Comparison of ENCODE assay signal across 34 cellular contexts in genomic region chr7:129857313-129857712, GRCh38.
DNase-seq lines count a peak whose midpoint lies in the region; ATAC-seq, FAIRE-seq and TF ChIP-seq lines count a peak whose summit lies in the region.
"Had no signal": no experiment of that assay in that cellular context is flagged by ENCODE, and none has a peak within 500 bp of the region (broad histone marks: within the 10 kb centered on the region; RNA-seq: fewer than 3 reads in every experiment).

No MANE protein-coding gene starts in this region.

- intact Hi-C loops in right lobe of liver (cut with DNase I), result no loop called here
- intact Hi-C loops in ascending aorta (cut with DNase I), result no loop called here
- intact Hi-C loops in sciatic nerve (cut with DNase I), result no loop called here

- H3K9me3 Mint-ChIP-seq in activated CD8-positive, alpha-beta memory T cell treated with anti-CD3 and anti-CD28 coated beads, Interleukin-2, amount 10 ng/mL, durations not matched to agents 7 days and 5 days (ENCODE audit: low read depth), result no peaks in the 10 kb centered on the region
- H3K9me3 Mint-ChIP-seq: activated CD4-positive, alpha-beta T cell treated with anti-CD3 and anti-CD28 coated beads, Interleukin-2, amount 10 ng/mL, durations not matched to agents 7 days and 5 days; activated T-cell treated with anti-CD3 and anti-CD28 coated beads, Interleukin-2, amount 50 U/mL, for 72 hours; brain; naive thymus-derived CD4-positive, alpha-beta T cell had no signal

- peaks cover 0 to 2% (median 0%) of the 10 kb centered on the region in 4 donors for H3K36me3 ChIP-seq in liver (ENCODE audit: control insufficient read depth in 4 of 4, insufficient read depth in 3 of 4, low read depth in 1 of 4, low read length in 3 of 4)
- no peaks in the 10 kb centered on the region for H3K36me3 ChIP-seq in right lobe of liver
- H3K36me3 ChIP-seq in ascending aorta, result no peaks in the 10 kb centered on the region
- H3K36me3 ChIP-seq in keratinocyte (ENCODE audit: control insufficient read depth in 2 of 2, extremely low read depth in 1 of 2, insufficient read depth in 2 of 2, low read length in 2 of 2), result peaks cover 2 to 10% of the 10 kb centered on the region in 2 experiments
- H3K36me3 ChIP-seq: WERI-Rb-1 had no signal

- 88% methylated on average over 1 of the region's 1 CpG for WGBS in liver
- 85% methylated on average over 1 of the region's 1 CpG for WGBS in right lobe of liver (ENCODE audit: insufficient coverage, low coverage, low lambda C conversion rate, missing lambda C conversion rate)

- H3K9me3 ChIP-seq in liver (ENCODE audit: control insufficient read depth in 4 of 4, low read length in 3 of 4) (no peaks in the 10 kb centered on the region), right lobe of liver (no peaks in the 10 kb centered on the region), ascending aorta (no peaks in the 10 kb centered on the region), keratinocyte (ENCODE audit: control insufficient read depth, low read depth, low read length) (no peaks in the 10 kb centered on the region)
- H3K9me3 ChIP-seq: BLaER1 treated with 17β-estradiol and CSF1 and Interleukin-3, amounts not matched to agents 10 nM and 100 nM; Caco-2 had no signal

- H3K27me3 Mint-ChIP-seq in activated CD8-positive, alpha-beta memory T cell treated with anti-CD3 and anti-CD28 coated beads, Interleukin-2, amount 10 ng/mL, durations not matched to agents 7 days and 5 days, result no peaks in the 10 kb centered on the region
- H3K27me3 Mint-ChIP-seq: activated CD4-positive, alpha-beta T cell treated with anti-CD3 and anti-CD28 coated beads, Interleukin-2, amount 10 ng/mL, durations not matched to agents 7 days and 5 days; brain; naive thymus-derived CD4-positive, alpha-beta T cell had no signal

- no peak for TF ChIP-seq RAD21 in liver (IDR thresholded peaks at IDR 0.05)

- peak; percentile 49 for FAIRE-seq in keratinocyte (lab: Jason Lieb, UNC)
- FAIRE-seq: frontal cortex, GM19239, HTR-8/SVneo had no signal

- TF ChIP-seq CTCF in liver (IDR thresholded peaks at IDR 0.05; ENCODE audit: low read depth, low read length, missing input control), result no peak
- no peak for TF ChIP-seq CTCF in right lobe of liver (IDR thresholded peaks at IDR 0.05)
- no peak for TF ChIP-seq CTCF in ascending aorta (IDR thresholded peaks at IDR 0.05)
- no peak for TF ChIP-seq CTCF in keratinocyte (optimal IDR thresholded peaks at IDR 0.05 in 1 of 3, IDR thresholded peaks at IDR 0.05 in 1 of 3, conservative IDR thresholded peaks at IDR 0.05 in 1 of 3; ENCODE audit: extremely low read depth in 1 of 3, insufficient read depth in 2 of 3, low read length in 3 of 3)

- H3K4me1 ChIP-seq in liver (ENCODE audit: control insufficient read depth in 4 of 4, insufficient read depth in 4 of 4, low read length in 3 of 4), result peaks cover 7 to 31% (median 21%) of the 10 kb centered on the region in 4 donors
- H3K4me1 ChIP-seq in right lobe of liver, result peaks cover 0 to 46% (median 6%) of the 10 kb centered on the region in 4 donors
- peaks cover 3 to 89% of the 10 kb centered on the region in 2 donors for H3K4me1 ChIP-seq in ascending aorta
- H3K4me1 ChIP-seq in keratinocyte (ENCODE audit: control insufficient read depth, extremely low read depth, insufficient read depth, low read length), result peaks cover 57% of the 10 kb centered on the region
- H3K4me1 ChIP-seq: Caco-2 had no signal

- H3K27ac ChIP-seq in liver (ENCODE audit: low read depth in 1 of 2, low read length in 2 of 2), result no peak overlapping the region
- no peak overlapping the region for H3K27ac ChIP-seq in right lobe of liver
- H3K27ac ChIP-seq in ascending aorta, result peak overlapping the region; percentile 88 to 96
- H3K27ac ChIP-seq in keratinocyte (ENCODE audit: control insufficient read depth, insufficient read depth, low read length), result no peak overlapping the region
- H3K27ac ChIP-seq: KMS-11, WERI-Rb-1 had no signal

- H4K20me1 ChIP-seq in keratinocyte (ENCODE audit: control insufficient read depth, extremely low read depth, insufficient read depth, low read length), result no peaks in the 10 kb centered on the region

- H3K4me3 Mint-ChIP-seq in activated CD8-positive, alpha-beta memory T cell treated with anti-CD3 and anti-CD28 coated beads, Interleukin-2, amount 10 ng/mL, durations not matched to agents 7 days and 5 days, result no peak overlapping the region
- H3K4me3 Mint-ChIP-seq: activated CD4-positive, alpha-beta T cell treated with anti-CD3 and anti-CD28 coated beads, Interleukin-2, amount 10 ng/mL, durations not matched to agents 7 days and 5 days; activated T-cell treated with anti-CD3 and anti-CD28 coated beads, Interleukin-2, amount 50 U/mL, for 72 hours; brain; naive thymus-derived CD4-positive, alpha-beta T cell had no signal

- H3K27me3 ChIP-seq in liver (ENCODE audit: control insufficient read depth in 4 of 4, insufficient read depth in 4 of 4, low read length in 3 of 4), result no peaks in the 10 kb centered on the region
- H3K27me3 ChIP-seq in right lobe of liver, result no peaks in the 10 kb centered on the region
- H3K27me3 ChIP-seq in ascending aorta, result no peaks in the 10 kb centered on the region
- no peaks in the 10 kb centered on the region for H3K27me3 ChIP-seq in keratinocyte (ENCODE audit: control insufficient read depth, extremely low read depth, insufficient read depth, low read length)
- H3K27me3 ChIP-seq: BLaER1 treated with 17β-estradiol and CSF1 and Interleukin-3, amounts not matched to agents 10 nM and 100 nM had no signal

- no peak overlapping the region for H3K27ac Mint-ChIP-seq in activated CD8-positive, alpha-beta memory T cell treated with anti-CD3 and anti-CD28 coated beads, Interleukin-2, amount 10 ng/mL, durations not matched to agents 7 days and 5 days
- H3K27ac Mint-ChIP-seq: activated CD4-positive, alpha-beta T cell treated with anti-CD3 and anti-CD28 coated beads, Interleukin-2, amount 10 ng/mL, durations not matched to agents 7 days and 5 days; activated T-cell treated with anti-CD3 and anti-CD28 coated beads, Interleukin-2, amount 50 U/mL, for 72 hours had no signal

- no peak overlapping the region for H2AFZ ChIP-seq in keratinocyte (ENCODE audit: control insufficient read depth, low read length)

- CTCF ChIA-PET in activated CD8-positive, alpha-beta memory T cell treated with anti-CD3 and anti-CD28 coated beads, Interleukin-2, amount 10 ng/mL, durations not matched to agents 7 days and 5 days (lab: Charles Lee), result interaction anchor here (1.1 kb wide), 1 partner anchor 10 kb away, joined by 3 read pairs; no protein-coding TSS in a partner anchor

- no peak overlapping the region for H3K9ac ChIP-seq in liver (ENCODE audit: low read depth in 1 of 2, low read length in 2 of 2)
- H3K9ac ChIP-seq in keratinocyte (ENCODE audit: control insufficient read depth, extremely low read depth, insufficient read depth, low read length), result no peak overlapping the region
- H3K9ac ChIP-seq: BLaER1 treated with 17β-estradiol and CSF1 and Interleukin-3, amounts not matched to agents 10 nM and 100 nM; KMS-11 had no signal

- ATAC-seq in right lobe of liver (no peak), sciatic nerve (no peak)
- no peak for ATAC-seq in activated CD8-positive, alpha-beta memory T cell treated with anti-CD3 and anti-CD28 coated beads, Interleukin-2, amount 10 ng/mL, durations not matched to agents 7 days and 5 days
- ATAC-seq: activated T-cell treated with anti-CD3 and anti-CD28 coated beads, Interleukin-2, amount 50 U/mL, for 72 hours; naive thymus-derived CD4-positive, alpha-beta T cell had no signal

- peaks cover 3% of the 10 kb centered on the region for H3K9me1 ChIP-seq in keratinocyte (ENCODE audit: control insufficient read depth, extremely low read depth, insufficient read depth, low read length)

- peaks cover 53% of the 10 kb centered on the region for H3K79me2 ChIP-seq in keratinocyte (ENCODE audit: control insufficient read depth, insufficient read depth, low read length)

- no peak for DNase-seq in right lobe of liver
- DNase-seq in ascending aorta (ENCODE audit: low spot score in 2 of 2), result no peak
- DNase-seq in keratinocyte (ENCODE audit: low read depth, low spot score), result no peak
- no peak for DNase-seq in SW 1271 (lab: John Stamatoyannopoulos, UW)
- DNase-seq in sciatic nerve (ENCODE audit: low spot score), result no peak
- no peak for DNase-seq in stimulated activated CD8-positive, alpha-beta memory T cell treated with anti-CD3 and anti-CD28 coated beads, Interleukin-4, amount 100 ng/mL, for 48 hours
- DNase-seq in activated CD8-positive, alpha-beta memory T cell treated with anti-CD3 and anti-CD28 coated beads, Interleukin-2, amount 10 ng/mL, durations not matched to agents 7 days and 5 days, result no peak
- DNase-seq: ACHN; activated CD4-positive, alpha-beta T cell treated with anti-CD3 and anti-CD28 coated beads, Interleukin-2, amount 10 ng/mL, durations not matched to agents 7 days and 5 days; activated naive CD4-positive, alpha-beta T cell; activated T-cell treated with anti-CD3 and anti-CD28 coated beads, Interleukin-2, amount 50 U/mL, for 72 hours; Caco-2; DMS79; effector CD8-positive, alpha-beta T cell; GDM1; HCEC 1CT; hippocampal formation; naive thymus-derived CD4-positive, alpha-beta T cell; NCI-H146; NCI-H446 treated with DMSO at 0.1 percent for 48 hours; NCI-H82; occipital lobe; stimulated activated CD4-positive, alpha-beta T cell treated with anti-CD3 and anti-CD28 coated beads, Interleukin-1b, Interleukin-23, amount 100 ng/mL, for 48 hours; T-helper 9 cell; trophoblast cell; WERI-Rb-1 had no signal

- peaks cover 42% of the 10 kb centered on the region for H3K4me1 Mint-ChIP-seq in activated CD8-positive, alpha-beta memory T cell treated with anti-CD3 and anti-CD28 coated beads, Interleukin-2, amount 10 ng/mL, durations not matched to agents 7 days and 5 days

- no peak overlapping the region for H3K4me3 ChIP-seq in liver (ENCODE audit: low read depth in 1 of 3, low read length in 3 of 3)
- H3K4me3 ChIP-seq in right lobe of liver, result no peak overlapping the region
- H3K4me3 ChIP-seq in ascending aorta, result no peak overlapping the region
- no peak overlapping the region for H3K4me3 ChIP-seq in keratinocyte (ENCODE audit: control insufficient read depth in 2 of 3, extremely low read depth in 1 of 3, insufficient read depth in 2 of 3, low read depth in 1 of 3, low read length in 3 of 3)
- H3K4me3 ChIP-seq: BLaER1 treated with 17β-estradiol and CSF1 and Interleukin-3, amounts not matched to agents 10 nM and 100 nM; smooth muscle cell had no signal

- peaks cover 7% of the 10 kb centered on the region for H3K36me3 Mint-ChIP-seq in activated CD8-positive, alpha-beta memory T cell treated with anti-CD3 and anti-CD28 coated beads, Interleukin-2, amount 10 ng/mL, durations not matched to agents 7 days and 5 days

- no peak for TF ChIP-seq POLR2A in right lobe of liver (IDR thresholded peaks at IDR 0.05)

- dilution Hi-C loops in keratinocyte (cut with MboI; ENCODE audit: extremely low pct_ligation_motif_present, low sequenced_read_pairs), result no loop called here

- no peak overlapping the region for H3K4me2 ChIP-seq in keratinocyte (ENCODE audit: control insufficient read depth, extremely low read depth, insufficient read depth, low read depth, low read length)
- H3K4me2 ChIP-seq: KMS-11, smooth muscle cell had no signal

TF ChIP-seq in liver, 16 proteins besides CTCF, POLR2A, EP300 and RAD21:
- peak; percentile 29 for TF ChIP-seq NR2F2 (IDR thresholded peaks at IDR 0.05)
- TF ChIP-seq MAX (IDR thresholded peaks at IDR 0.05), result no peak

Comparison
In these comparisons a context has a peak if more than half of its experiments do, and no peak if none do; other contexts are left out.
1. H3K27ac ChIP-seq: peak in ascending aorta (2 of 2); none in liver (0 of 2), right lobe of liver (0 of 3) and keratinocyte (single experiment).